ENCODE assay signal across 8 cellular contexts in the genomic region with DNA sequence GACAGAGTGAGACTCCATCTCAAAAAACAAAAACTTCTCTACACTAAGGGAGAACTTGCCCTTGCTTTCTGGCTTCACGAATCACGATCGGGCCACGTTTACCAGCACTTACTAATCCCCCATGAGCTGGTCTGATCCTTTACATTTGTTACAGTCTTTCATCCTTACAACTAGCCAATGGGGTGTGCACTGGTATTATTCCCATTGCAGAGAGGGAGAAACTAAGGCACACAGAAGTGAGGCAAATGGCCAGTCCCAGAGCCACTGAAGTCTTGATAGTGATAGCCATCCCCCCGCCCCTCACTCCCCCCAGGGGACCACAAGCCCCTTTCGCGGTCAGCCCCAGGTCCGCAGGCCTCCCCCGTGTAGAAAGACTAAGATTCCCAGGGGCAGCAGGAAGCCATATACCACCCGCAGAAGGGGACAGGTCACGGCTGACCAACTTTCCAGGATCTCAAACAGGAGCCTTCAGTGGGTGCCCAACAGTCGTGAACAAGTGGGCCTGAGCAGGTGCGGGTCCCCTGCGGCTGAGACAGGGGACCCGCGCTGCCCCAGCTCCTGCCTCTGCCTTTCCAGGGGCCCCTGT. TPM values are rescaled to one million over a fixed set of nuclear protein-coding genes. Genes with fewer than 3 reads are reported as not detected.
A peak's percentile ranks its signal among the peaks of the same experiment; 100 is the strongest.
DNase-seq lines count a peak whose midpoint lies in the region; ATAC-seq and TF ChIP-seq lines count a peak whose summit lies in the region.

No MANE protein-coding gene starts in this region.

- in situ Hi-C loops in gastrocnemius medialis (cut with MboI; ENCODE audit: low sequenced_read_pairs in 4 of 4): no loop called here

- ATAC-seq in GM21515 (IDR thresholded peaks at IDR 0.05; ENCODE audit: unreplicated experiment): peak; percentile 9
- peak in 1 of 2 donors; percentile 1 for ATAC-seq in gastrocnemius medialis
- no peak for ATAC-seq in esophagus mucosa

- TF ChIP-seq CTCF in fibroblast of pulmonary artery (IDR thresholded peaks at IDR 0.05; ENCODE audit: low read length, missing control alignments) (no peak), gastrocnemius medialis (IDR thresholded peaks at IDR 0.05 in 4 of 5, conservative IDR thresholded peaks at IDR 0.05 in 1 of 5) (no peak)

- intact Hi-C loops in gastrocnemius medialis (cut with DNase I; ENCODE audit: low total_unique reads): loop anchor here (2.0 kb wide), 3 partner anchors 26 to 88 kb away; no protein-coding TSS in a partner anchor

- H3K4me1 ChIP-seq in gastrocnemius medialis: peaks cover 49 to 57% of the 10 kb centered on the region in 2 donors

- peak overlapping the region; percentile 89 to 95 (median 92) for H3K27ac ChIP-seq in gastrocnemius medialis

- H3K4me3 ChIP-seq in fibroblast of pulmonary artery (replicated peaks; ENCODE audit: low read depth, low read length) (peak overlapping the region; percentile 59), gastrocnemius medialis (peak overlapping the region; percentile 66 to 80 (median 70))

- no peaks in the 10 kb centered on the region for H3K9me3 ChIP-seq in gastrocnemius medialis

- TF ChIP-seq POLR2A in gastrocnemius medialis (IDR thresholded peaks at IDR 0.05): no peak

- H3K27me3 ChIP-seq in gastrocnemius medialis: no peaks in the 10 kb centered on the region

- no peaks in the 10 kb centered on the region for H3K36me3 ChIP-seq in gastrocnemius medialis

- peak; percentile 19 for DNase-seq in RKO (ENCODE audit: low spot score)
- no peak for DNase-seq in fibroblast of pulmonary artery (ENCODE audit: low read depth)
- DNase-seq in gastrocnemius medialis: peak in 1 of 2 donors; percentile 34
- DNase-seq in putamen (ENCODE audit: low spot score): no peak
- no peak for DNase-seq in effector CD4-positive, alpha-beta T cell
- DNase-seq in mucosa of gallbladder (ENCODE audit: low spot score): no peak

RNA-seq across cellular contexts. Expression of a gene that starts 0.8 kb away (rescaled TPM):
- 10 to 100 TPM; 10.1 to 21.2 (median 15.5) TPM for total RNA-seq in gastrocnemius medialis
- 2.1 TPM for total RNA-seq in esophagus mucosa
- total RNA-seq in mucosa of gallbladder: 20.6 TPM

RNA-seq across cellular contexts. Expression of a gene that starts 32.1 kb away (rescaled TPM):
- total RNA-seq in gastrocnemius medialis (100 to 1,000 TPM in 1 of 4 donors, 10 to 100 TPM in 3; 15.7 to 170 (median 63.8) TPM), esophagus mucosa (41.3 TPM), mucosa of gallbladder (74.0 TPM)

RNA-seq across cellular contexts. Expression of a gene that starts 38.4 kb away (rescaled TPM):
- total RNA-seq in gastrocnemius medialis (100 to 1,000 TPM in 2 of 4 donors, 10 to 100 TPM in 2; 70.6 to 131 (median 90.9) TPM), esophagus mucosa (21.1 TPM), mucosa of gallbladder (20.3 TPM)
